In genomic region chr2:20576598-20577115, GRCh38 we compare ENCODE assay signal across 8 cellular contexts.
A peak's percentile ranks its signal among the peaks of the same experiment; 100 is the strongest.
DNase-seq lines count a peak whose midpoint lies in the region; ATAC-seq and TF ChIP-seq lines count a peak whose summit lies in the region.

No MANE protein-coding gene starts in this region.

- H3K79me2 ChIP-seq in MM.1S (ENCODE audit: low read length): no peaks in the 10 kb centered on the region

- TF ChIP-seq CTCF in MM.1S (IDR thresholded peaks at IDR 0.05; ENCODE audit: low read length): no peak

- peak; percentile 96 for DNase-seq in MM.1S
- peak in 2 of 3 donors; percentile 6 to 24 for DNase-seq in effector memory CD4-positive, alpha-beta T cell
- DNase-seq in T-helper 9 cell: no peak
- no peak for DNase-seq in T1000 (lab: John Stamatoyannopoulos, UW)
- no peak for DNase-seq in MG63
- no peak for DNase-seq in caudate nucleus (lab: John Stamatoyannopoulos, UW)

- no peaks in the 10 kb centered on the region for H3K9me3 ChIP-seq in MM.1S (replicated peaks; ENCODE audit: insufficient read depth, low read length)
- no peaks in the 10 kb centered on the region for H3K9me3 ChIP-seq in effector memory CD4-positive, alpha-beta T cell (ENCODE audit: control insufficient read depth, low read length)
- H3K9me3 ChIP-seq in MG63: no peaks in the 10 kb centered on the region

- no peaks in the 10 kb centered on the region for H4K20me1 ChIP-seq in MM.1S (ENCODE audit: insufficient read depth, low read length)

- H3K27ac ChIP-seq in MM.1S (ENCODE audit: low read length) (peak overlapping the region; percentile 92), caudate nucleus (ENCODE audit: low read depth, low read length) (no peak overlapping the region)
- peak overlapping the region; percentile 42 for H3K27ac ChIP-seq in effector memory CD4-positive, alpha-beta T cell (ENCODE audit: insufficient read depth, low read length, poor library complexity, severe bottlenecking)

- H3K4me3 ChIP-seq in MM.1S (ENCODE audit: low read length) (peak overlapping the region; percentile 22), MG63 (no peak overlapping the region)
- peak overlapping the region; percentile 24 for H3K4me3 ChIP-seq in effector memory CD4-positive, alpha-beta T cell (ENCODE audit: insufficient read depth, low read depth, low read length, poor library complexity, severe bottlenecking)

- H3K27me3 ChIP-seq in MM.1S (replicated peaks; ENCODE audit: insufficient read depth, low read length) (no peaks in the 10 kb centered on the region), MG63 (no peaks in the 10 kb centered on the region)
- no peaks in the 10 kb centered on the region for H3K27me3 ChIP-seq in effector memory CD4-positive, alpha-beta T cell (replicated peaks; ENCODE audit: control insufficient read depth, insufficient read depth, low read length, poor library complexity, severe bottlenecking)

- H3K4me2 ChIP-seq in MM.1S (ENCODE audit: low read depth, low read length): peak overlapping the region; percentile 64

- peak overlapping the region; percentile 54 for H3K9ac ChIP-seq in MM.1S (ENCODE audit: low read length)

- H3F3A ChIP-seq in MM.1S (ENCODE audit: insufficient read depth, low read length): peaks cover 6% of the 10 kb centered on the region; the same call in 1 of the 2 replicates

- peak overlapping the region; percentile 57 for H2AFZ ChIP-seq in MM.1S (ENCODE audit: low read length)

- H3K36me3 ChIP-seq in MM.1S (replicated peaks; ENCODE audit: insufficient read depth, low read length) (no peaks in the 10 kb centered on the region), MG63 (no peaks in the 10 kb centered on the region)
- H3K36me3 ChIP-seq in effector memory CD4-positive, alpha-beta T cell (ENCODE audit: control insufficient read depth, insufficient read depth, low read length): no peaks in the 10 kb centered on the region

- ATAC-seq in GM18498 (IDR thresholded peaks at IDR 0.05; ENCODE audit: unreplicated experiment) (peak; percentile 78), GM21619 (IDR thresholded peaks at IDR 0.05; ENCODE audit: unreplicated experiment) (peak; percentile 68)

- no peaks in the 10 kb centered on the region for H3K9me2 ChIP-seq in MM.1S (replicated peaks; ENCODE audit: insufficient read depth, low read length)

- peaks cover 38% of the 10 kb centered on the region for H3K4me1 ChIP-seq in MM.1S (ENCODE audit: low read length)
- H3K4me1 ChIP-seq in effector memory CD4-positive, alpha-beta T cell (ENCODE audit: control insufficient read depth, insufficient read depth, low read length, poor library complexity, severe bottlenecking): peaks cover 12% of the 10 kb centered on the region

Comparison
In these comparisons a context has a peak if more than half of its experiments do, and no peak if none do; other contexts are left out.
1. DNase-seq: peak in MM.1S (single experiment) and effector memory CD4-positive, alpha-beta T cell (2 of 3); none in T-helper 9 cell (single experiment), T1000 (single experiment), MG63 (single experiment) and caudate nucleus (0 of 61).